In genomic region chr5:43432486-43433365, GRCh38 we compare ENCODE assay signal across 1 cellular context.
TF ChIP-seq lines count a peak whose summit lies in the region.

No MANE protein-coding gene starts in this region.

TF ChIP-seq in HCT116, 20 proteins besides CTCF, POLR2A, EP300 and RAD21 (continued from another document):
- TF ChIP-seq ZBTB33 (IDR thresholded peaks at IDR 0.05; ENCODE audit: extremely low read depth, insufficient replicate concordance, low read length) (no peak), POLR2AphosphoS5 (IDR thresholded peaks at IDR 0.05; ENCODE audit: low read depth, low read length) (no peak), MAX (IDR thresholded peaks at IDR 0.05) (no peak), CEBPB (IDR thresholded peaks at IDR 0.05; ENCODE audit: low read depth) (peak; percentile 99), ELF1 (IDR thresholded peaks at IDR 0.05; ENCODE audit: borderline replicate concordance, low read depth) (no peak), SIN3A (IDR thresholded peaks at IDR 0.05; ENCODE audit: low read depth) (no peak), TCF7L2 (IDR thresholded peaks at IDR 0.05; ENCODE audit: borderline replicate concordance, extremely low read depth, insufficient read depth, insufficient read length) (no peak), YY1 (IDR thresholded peaks at IDR 0.05; ENCODE audit: extremely low read depth, insufficient replicate concordance, low read depth, low read length) (no peak), EGR1 (IDR thresholded peaks at IDR 0.05; ENCODE audit: low read depth) (no peak), EZH2phosphoT487 (IDR thresholded peaks at IDR 0.05; ENCODE audit: borderline replicate concordance) (no peak), FOSL1 (IDR thresholded peaks at IDR 0.05; ENCODE audit: low read depth) (no peak)
